32 cellular contexts compared by ENCODE assay signal in the genomic region with DNA sequence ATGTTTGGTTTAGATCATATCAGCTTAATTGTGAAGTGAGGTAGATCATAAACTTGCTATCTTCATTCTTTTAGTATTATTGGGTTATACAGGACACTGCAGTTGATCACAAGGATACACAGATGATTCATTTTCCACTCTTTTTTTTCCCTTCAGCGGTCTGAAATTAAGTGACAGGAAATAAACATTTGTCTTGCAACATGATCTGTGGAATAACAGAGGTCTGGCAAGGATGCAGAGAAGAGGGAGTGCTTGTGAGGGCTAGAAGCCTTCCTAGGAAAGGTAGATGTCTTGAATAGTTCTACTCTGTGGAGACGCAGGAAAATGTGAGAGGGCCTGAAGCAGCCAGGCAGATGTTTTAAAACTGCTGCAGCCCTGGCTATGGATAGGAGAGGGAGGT.
DNase-seq lines count a peak whose midpoint lies in the region; ATAC-seq and TF ChIP-seq lines count a peak whose summit lies in the region.
"Had no signal": no experiment of that assay in that cellular context is flagged by ENCODE, and none has a peak within 500 bp of the region (broad histone marks: within the 10 kb centered on the region; RNA-seq: fewer than 3 reads in every experiment).

No MANE protein-coding gene starts in this region.

- H3K4me3 ChIP-seq in A673 (ENCODE audit: low read depth, low read length, poor library complexity, severe bottlenecking) (no peak overlapping the region), OCI-LY7 (ENCODE audit: low read depth, low read length, poor library complexity, severe bottlenecking) (no peak overlapping the region)
- H3K4me3 ChIP-seq: esophagus squamous epithelium, gastrocnemius medialis, GM12878, stomach, tibial artery had no signal

- CTCF ChIA-PET in A673 (lab: Charles Lee) = no interaction called here
- CTCF ChIA-PET in OCI-LY7 (lab: Charles Lee; ENCODE audit: unreplicated experiment) = no interaction called here

- H3K4me1 Mint-ChIP-seq in CD14-positive monocyte = no peaks in the 10 kb centered on the region
- H3K4me1 Mint-ChIP-seq in activated T-cell treated with anti-CD3 and anti-CD28 coated beads, Interleukin-2, amount 50 U/mL, for 24 hours (ENCODE audit: low read depth) = no peaks in the 10 kb centered on the region
- H3K4me1 Mint-ChIP-seq: activated CD4-positive, alpha-beta memory T cell treated with anti-CD3 and anti-CD28 coated beads, Interleukin-2, amount 10 ng/mL, durations not matched to agents 7 days and 5 days; brain; CD4-positive, alpha-beta memory T cell; immature natural killer cell; memory B cell; T-helper 17 cell had no signal

- peaks cover 0 to 2% (median 0%) of the 10 kb centered on the region in 3 donors for H3K27me3 Mint-ChIP-seq in CD14-positive monocyte (ENCODE audit: low read depth in 3 of 3)
- no peaks in the 10 kb centered on the region for H3K27me3 Mint-ChIP-seq in activated T-cell treated with anti-CD3 and anti-CD28 coated beads, Interleukin-2, amount 50 U/mL, for 24 hours
- H3K27me3 Mint-ChIP-seq: activated CD4-positive, alpha-beta memory T cell treated with anti-CD3 and anti-CD28 coated beads, Interleukin-2, amount 10 ng/mL, durations not matched to agents 7 days and 5 days; brain; CD4-positive, alpha-beta memory T cell; T-helper 17 cell had no signal

- intact Hi-C loops in A673 (cut with micrococcal nuclease; ENCODE audit: unreplicated experiment) (no loop called here), CD14-positive monocyte (cut with micrococcal nuclease) (no loop called here), OCI-LY7 (cut with micrococcal nuclease; ENCODE audit: unreplicated experiment) (no loop called here)

- H3K27ac Mint-ChIP-seq in CD14-positive monocyte = no peak overlapping the region
- no peak overlapping the region for H3K27ac Mint-ChIP-seq in activated T-cell treated with anti-CD3 and anti-CD28 coated beads, Interleukin-2, amount 50 U/mL, for 24 hours
- H3K27ac Mint-ChIP-seq: activated CD4-positive, alpha-beta memory T cell treated with anti-CD3 and anti-CD28 coated beads, Interleukin-2, amount 10 ng/mL, durations not matched to agents 7 days and 5 days; activated T-helper 1 cell treated with anti-CD3 and anti-CD28 coated beads, Interleukin-12 subunit alpha, Interleukin-12 subunit beta, Interleukin-2, Interleukin-4 antibody, amounts not matched to agents 30 ng/mL and 10 ng/mL and 1 ng/mL, durations not matched to agents 14 hours and 24 hours and 36 hours; brain; CD4-positive, alpha-beta memory T cell; immature natural killer cell; memory B cell; T-helper 17 cell had no signal

- H3K4me3 Mint-ChIP-seq in CD14-positive monocyte = no peak overlapping the region
- H3K4me3 Mint-ChIP-seq in activated T-cell treated with anti-CD3 and anti-CD28 coated beads, Interleukin-2, amount 50 U/mL, for 24 hours = no peak overlapping the region
- H3K4me3 Mint-ChIP-seq: activated CD4-positive, alpha-beta memory T cell treated with anti-CD3 and anti-CD28 coated beads, Interleukin-2, amount 10 ng/mL, durations not matched to agents 7 days and 5 days; activated T-helper 1 cell treated with anti-CD3 and anti-CD28 coated beads, Interleukin-12 subunit alpha, Interleukin-12 subunit beta, Interleukin-2, Interleukin-4 antibody, amounts not matched to agents 30 ng/mL and 10 ng/mL and 1 ng/mL, durations not matched to agents 14 hours and 24 hours and 36 hours; brain; CD4-positive, alpha-beta memory T cell; immature natural killer cell; memory B cell; T-helper 17 cell had no signal

- H3K27ac ChIP-seq in A673 (ENCODE audit: low read depth, low read length, poor library complexity, severe bottlenecking) (no peak overlapping the region), OCI-LY7 (ENCODE audit: low read depth, low read length, poor library complexity, severe bottlenecking) (no peak overlapping the region)
- H3K27ac ChIP-seq: esophagus squamous epithelium, gastrocnemius medialis, stomach, tibial artery had no signal

- H3K9me3 ChIP-seq in A673 (ENCODE audit: low read depth, low read length, poor library complexity, severe bottlenecking) (no peaks in the 10 kb centered on the region), OCI-LY7 (ENCODE audit: low read length) (no peaks in the 10 kb centered on the region)
- H3K9me3 ChIP-seq: esophagus squamous epithelium, gastrocnemius medialis, stomach, tibial artery had no signal

- no peak for TF ChIP-seq CTCF in A673 (conservative IDR thresholded peaks at IDR 0.05; ENCODE audit: low read depth, low read length)
- no peak for TF ChIP-seq CTCF in CD14-positive monocyte (IDR thresholded peaks at IDR 0.05)
- TF ChIP-seq CTCF in OCI-LY7 (conservative IDR thresholded peaks at IDR 0.05; ENCODE audit: low read length) = no peak

- POLR2A ChIA-PET in A673 (lab: Charles Lee; ENCODE audit: low non-redundant PET) (no interaction called here), OCI-LY7 (lab: Charles Lee) (no interaction called here)

- no peaks in the 10 kb centered on the region for H3K36me3 ChIP-seq in A673 (ENCODE audit: insufficient read depth, low read length, poor library complexity, severe bottlenecking)
- no peaks in the 10 kb centered on the region for H3K36me3 ChIP-seq in OCI-LY7 (ENCODE audit: insufficient read depth, low read length)
- H3K36me3 ChIP-seq: esophagus squamous epithelium, gastrocnemius medialis, stomach, tibial artery had no signal

- H3K79me2 ChIP-seq in OCI-LY7 (ENCODE audit: insufficient read depth, low read depth, low read length) = no peaks in the 10 kb centered on the region

- peaks cover 0 to 17% (median 6%) of the 10 kb centered on the region in 7 donors for H3K9me3 Mint-ChIP-seq in CD14-positive monocyte
- no peaks in the 10 kb centered on the region for H3K9me3 Mint-ChIP-seq in activated T-cell treated with anti-CD3 and anti-CD28 coated beads, Interleukin-2, amount 50 U/mL, for 24 hours
- H3K9me3 Mint-ChIP-seq: activated T-helper 1 cell treated with anti-CD3 and anti-CD28 coated beads, Interleukin-12 subunit alpha, Interleukin-12 subunit beta, Interleukin-2, Interleukin-4 antibody, amounts not matched to agents 30 ng/mL and 10 ng/mL and 1 ng/mL, durations not matched to agents 14 hours and 24 hours and 36 hours; brain had no signal

- H4K20me1 ChIP-seq in OCI-LY7 (ENCODE audit: insufficient read depth, low read length) = no peaks in the 10 kb centered on the region

- no peak overlapping the region for H2AFZ ChIP-seq in OCI-LY7 (ENCODE audit: low read length)

- H3K27me3 ChIP-seq in A673 (replicated peaks; ENCODE audit: insufficient read depth, low read depth, low read length, poor library complexity) = no peaks in the 10 kb centered on the region
- H3K27me3 ChIP-seq: esophagus squamous epithelium, gastrocnemius medialis, stomach, tibial artery had no signal

- DNase-seq in A673 (ENCODE audit: low spot score) (peak; percentile 45), NCI-H146 (lab: John Stamatoyannopoulos, UW) (peak; percentile 2), amniotic epithelial cell (ENCODE audit: low read depth) (peak; percentile 52), myocyte (ENCODE audit: low read depth) (peak; percentile 53), CD14-positive monocyte (ENCODE audit: low spot score) (no peak), OCI-LY7 (ENCODE audit: low spot score) (no peak)
- DNase-seq in activated T-cell treated with anti-CD3 and anti-CD28 coated beads, Interleukin-2, amount 50 U/mL, for 24 hours = no peak
- DNase-seq: activated CD4-positive, alpha-beta memory T cell treated with anti-CD3 and anti-CD28 coated beads, Interleukin-2, amount 10 ng/mL, durations not matched to agents 7 days and 5 days; activated CD8-positive, alpha-beta memory T cell treated with anti-CD3 and anti-CD28 coated beads, Interleukin-2, amount 50 U/mL, for 4 hours; activated naive CD4-positive, alpha-beta T cell treated with Interleukin-2 at 50 U/mL for 16 hours; CD4-positive, alpha-beta memory T cell; esophagus squamous epithelium; gastrocnemius medialis; H7; immature natural killer cell; left colon; NCI-H1105 treated with DMSO at 0.1 percent for 48 hours; NCI-H774; OCI-M1; posterior cingulate gyrus; right cardiac atrium; stimulated activated CD4-positive, alpha-beta T cell treated with anti-CD3 and anti-CD28 coated beads, Interleukin-12 subunit alpha, Interleukin-12 subunit beta, amount 100 ng/mL, for 4 hours; stimulated activated CD4-positive, alpha-beta T cell treated with anti-CD3 and anti-CD28 coated beads, Interleukin-2, amount 100 ng/mL, for 48 hours; stomach; T-helper 17 cell; tibial artery had no signal

- H3K4me1 ChIP-seq in A673 (ENCODE audit: insufficient read depth, low read length, poor library complexity, severe bottlenecking) (no peaks in the 10 kb centered on the region), OCI-LY7 (ENCODE audit: insufficient read depth, low read length, poor library complexity, severe bottlenecking) (no peaks in the 10 kb centered on the region)
- H3K4me1 ChIP-seq: esophagus squamous epithelium, gastrocnemius medialis, stomach, tibial artery had no signal

- no peaks in the 10 kb centered on the region for H3K36me3 Mint-ChIP-seq in CD14-positive monocyte
- no peaks in the 10 kb centered on the region for H3K36me3 Mint-ChIP-seq in activated T-cell treated with anti-CD3 and anti-CD28 coated beads, Interleukin-2, amount 50 U/mL, for 24 hours (ENCODE audit: low read depth)
- H3K36me3 Mint-ChIP-seq: brain; CD4-positive, alpha-beta memory T cell; memory B cell had no signal

- no peak overlapping the region for H3K4me2 ChIP-seq in OCI-LY7 (ENCODE audit: low read length)

- no peak for ATAC-seq in GM19467 (IDR thresholded peaks at IDR 0.05; ENCODE audit: unreplicated experiment)
- ATAC-seq: gastrocnemius medialis, GM12878, left colon, right cardiac atrium, Right ventricle myocardium inferior, T-helper 17 cell had no signal

- no peaks in the 10 kb centered on the region for H3K9me2 ChIP-seq in OCI-LY7 (ENCODE audit: insufficient read depth, low read length)

- BruUV-seq in A673 (replicated peaks; lab: Mats Ljungman, UMichigan) (no TSS peak), OCI-LY7 (replicated peaks; lab: Mats Ljungman, UMichigan) (no TSS peak)

Comparison
In these comparisons a context has a peak if more than half of its experiments do, and no peak if none do; other contexts are left out.
1. DNase-seq: peak in A673 (single experiment), NCI-H146 (single experiment), amniotic epithelial cell (single experiment) and myocyte (single experiment); none in CD14-positive monocyte (single experiment), OCI-LY7 (single experiment) and activated T-cell treated with anti-CD3 and anti-CD28 coated beads, Interleukin-2, amount 50 U/mL, for 24 hours (single experiment).